ENCODE assay signal across 8 cellular contexts in the genomic region with DNA sequence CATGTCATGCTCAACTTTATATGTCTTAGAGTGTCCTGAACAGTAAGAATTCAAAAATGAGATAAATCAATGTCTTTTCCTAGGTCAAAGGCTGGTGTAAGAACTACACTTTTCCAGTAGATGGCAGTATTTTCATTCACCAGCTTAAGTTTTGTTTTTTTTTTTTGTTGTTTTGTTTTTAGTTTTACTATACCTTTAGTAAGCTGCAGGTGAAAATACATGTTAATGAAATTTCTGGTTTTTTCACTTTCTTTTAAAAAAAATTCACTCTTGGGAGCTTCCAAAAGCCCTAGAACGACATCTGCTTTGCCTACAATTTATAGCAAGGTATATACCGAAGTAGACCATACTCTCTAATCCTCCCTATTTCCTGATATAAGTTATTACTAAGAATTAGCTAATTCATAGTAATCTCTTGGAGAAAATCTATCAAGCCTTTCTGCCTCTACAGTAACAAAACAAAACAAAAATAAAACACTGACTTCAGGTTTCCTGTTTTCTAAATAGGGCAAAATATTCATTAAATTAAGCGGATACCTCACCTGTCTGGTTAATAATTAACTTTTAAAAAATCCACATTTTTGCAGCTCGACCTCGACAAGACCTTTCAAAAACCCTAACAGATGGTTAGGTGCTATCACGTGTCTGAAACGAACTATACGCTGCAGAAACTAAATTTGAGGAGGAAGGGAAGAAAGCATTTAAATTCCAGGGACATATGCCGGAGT.
A peak's percentile ranks its signal among the peaks of the same experiment; 100 is the strongest.
DNase-seq lines count a peak whose midpoint lies in the region; ATAC-seq lines count a peak whose summit lies in the region.

No MANE protein-coding gene starts in this region.

- H3K27me3 ChIP-seq in adipocyte (replicated peaks; ENCODE audit: control insufficient read depth, insufficient read depth, low read length): no peaks in the 10 kb centered on the region

- H3K4me1 ChIP-seq in adipocyte (ENCODE audit: control insufficient read depth, insufficient read depth, low read length): peaks cover 21% of the 10 kb centered on the region

- no peaks in the 10 kb centered on the region for H3K9me3 Mint-ChIP-seq in stimulated activated naive CD8-positive, alpha-beta T cell treated with anti-CD3 and anti-CD28 coated beads, Interleukin-15, Interleukin-2, amounts not matched to agents 100 ng/mL and 50 ng/mL, for 24 hours
- no peaks in the 10 kb centered on the region for H3K9me3 Mint-ChIP-seq in stimulated activated memory B cell treated with anti-CD40 and anti-IgM and Interleukin-4, amounts not matched to agents 10 μg/mL and 1 μg/mL and 100 μg/mL, for 72 hours

- H3K9ac ChIP-seq in adipocyte (ENCODE audit: low read length): peak overlapping the region; percentile 90

- no peaks in the 10 kb centered on the region for H3K36me3 ChIP-seq in adipocyte (ENCODE audit: control insufficient read depth, insufficient read depth, low read length, severe bottlenecking)

- no peaks in the 10 kb centered on the region for H3K36me3 Mint-ChIP-seq in stimulated activated naive CD8-positive, alpha-beta T cell treated with anti-CD3 and anti-CD28 coated beads, Interleukin-15, Interleukin-2, amounts not matched to agents 100 ng/mL and 50 ng/mL, for 24 hours (ENCODE audit: low read depth)
- H3K36me3 Mint-ChIP-seq in stimulated activated memory B cell treated with anti-CD40 and anti-IgM and Interleukin-4, amounts not matched to agents 10 μg/mL and 1 μg/mL and 100 μg/mL, for 72 hours: no peaks in the 10 kb centered on the region

- no peaks in the 10 kb centered on the region for H3K9me3 ChIP-seq in adipocyte (ENCODE audit: control insufficient read depth, low read length)
- H3K9me3 ChIP-seq in iPS-18c (ENCODE audit: control insufficient read depth, insufficient read depth, low read length): no peaks in the 10 kb centered on the region

- peaks cover 20% of the 10 kb centered on the region for H3K4me1 Mint-ChIP-seq in stimulated activated naive CD8-positive, alpha-beta T cell treated with anti-CD3 and anti-CD28 coated beads, Interleukin-15, Interleukin-2, amounts not matched to agents 100 ng/mL and 50 ng/mL, for 24 hours (ENCODE audit: low read depth)
- peaks cover 30% of the 10 kb centered on the region for H3K4me1 Mint-ChIP-seq in stimulated activated memory B cell treated with anti-CD40 and anti-IgM and Interleukin-4, amounts not matched to agents 10 μg/mL and 1 μg/mL and 100 μg/mL, for 72 hours

- DNase-seq in stimulated activated naive CD8-positive, alpha-beta T cell treated with anti-CD3 and anti-CD28 coated beads, Interleukin-15, Interleukin-2, amounts not matched to agents 100 U/mL and 50 U/mL, for 24 hours: no peak
- DNase-seq in NCI-H1694 (lab: John Stamatoyannopoulos, UW): peak; percentile 25
- peak; percentile 82 for DNase-seq in adipocyte (ENCODE audit: low read depth)
- DNase-seq in stimulated activated CD4-positive, alpha-beta T cell treated with anti-CD3 and anti-CD28 coated beads, Interleukin-2, amount 100 ng/mL, for 48 hours: no peak
- no peak for DNase-seq in GOT3 (lab: John Stamatoyannopoulos, UW)

- H3K27me3 Mint-ChIP-seq in stimulated activated naive CD8-positive, alpha-beta T cell treated with anti-CD3 and anti-CD28 coated beads, Interleukin-15, Interleukin-2, amounts not matched to agents 100 ng/mL and 50 ng/mL, for 24 hours: peaks cover 14% of the 10 kb centered on the region
- H3K27me3 Mint-ChIP-seq in stimulated activated memory B cell treated with anti-CD40 and anti-IgM and Interleukin-4, amounts not matched to agents 10 μg/mL and 1 μg/mL and 100 μg/mL, for 72 hours: no peaks in the 10 kb centered on the region

- H3K27ac Mint-ChIP-seq in stimulated activated naive CD8-positive, alpha-beta T cell treated with anti-CD3 and anti-CD28 coated beads, Interleukin-15, Interleukin-2, amounts not matched to agents 100 ng/mL and 50 ng/mL, for 24 hours: peak overlapping the region; percentile 6
- no peak overlapping the region for H3K27ac Mint-ChIP-seq in stimulated activated memory B cell treated with anti-CD40 and anti-IgM and Interleukin-4, amounts not matched to agents 10 μg/mL and 1 μg/mL and 100 μg/mL, for 72 hours

- H3K4me3 Mint-ChIP-seq in stimulated activated naive CD8-positive, alpha-beta T cell treated with anti-CD3 and anti-CD28 coated beads, Interleukin-15, Interleukin-2, amounts not matched to agents 100 ng/mL and 50 ng/mL, for 24 hours: peak overlapping the region; percentile 71
- peak overlapping the region; percentile 85 for H3K4me3 Mint-ChIP-seq in stimulated activated memory B cell treated with anti-CD40 and anti-IgM and Interleukin-4, amounts not matched to agents 10 μg/mL and 1 μg/mL and 100 μg/mL, for 72 hours

- H3K4me3 ChIP-seq in adipocyte (ENCODE audit: low read length): peak overlapping the region; percentile 90
- H3K4me3 ChIP-seq in iPS-18c (ENCODE audit: insufficient read depth, low read depth, low read length): peak overlapping the region; percentile 73; the same call in 1 of the 2 replicates

- ATAC-seq in stimulated activated naive CD8-positive, alpha-beta T cell treated with anti-CD3 and anti-CD28 coated beads, Interleukin-15, Interleukin-2, amounts not matched to agents 100 U/mL and 50 U/mL, for 24 hours: no peak
- ATAC-seq in stimulated activated memory B cell treated with anti-CD40 and anti-IgM and Interleukin-4, amounts not matched to agents 10 μg/mL and 1 μg/mL and 100 μg/mL, for 72 hours: no peak

Comparison
In these comparisons a context has a peak if more than half of its experiments do, and no peak if none do; other contexts are left out.
1. DNase-seq: peak in NCI-H1694 (single experiment) and adipocyte (single experiment); none in stimulated activated naive CD8-positive, alpha-beta T cell treated with anti-CD3 and anti-CD28 coated beads, Interleukin-15, Interleukin-2, amounts not matched to agents 100 U/mL and 50 U/mL, for 24 hours (single experiment), stimulated activated CD4-positive, alpha-beta T cell treated with anti-CD3 and anti-CD28 coated beads, Interleukin-2, amount 100 ng/mL, for 48 hours (0 of 2) and GOT3 (single experiment).